Comparison of ENCODE assay signal across 8 cellular contexts in the genomic region with DNA sequence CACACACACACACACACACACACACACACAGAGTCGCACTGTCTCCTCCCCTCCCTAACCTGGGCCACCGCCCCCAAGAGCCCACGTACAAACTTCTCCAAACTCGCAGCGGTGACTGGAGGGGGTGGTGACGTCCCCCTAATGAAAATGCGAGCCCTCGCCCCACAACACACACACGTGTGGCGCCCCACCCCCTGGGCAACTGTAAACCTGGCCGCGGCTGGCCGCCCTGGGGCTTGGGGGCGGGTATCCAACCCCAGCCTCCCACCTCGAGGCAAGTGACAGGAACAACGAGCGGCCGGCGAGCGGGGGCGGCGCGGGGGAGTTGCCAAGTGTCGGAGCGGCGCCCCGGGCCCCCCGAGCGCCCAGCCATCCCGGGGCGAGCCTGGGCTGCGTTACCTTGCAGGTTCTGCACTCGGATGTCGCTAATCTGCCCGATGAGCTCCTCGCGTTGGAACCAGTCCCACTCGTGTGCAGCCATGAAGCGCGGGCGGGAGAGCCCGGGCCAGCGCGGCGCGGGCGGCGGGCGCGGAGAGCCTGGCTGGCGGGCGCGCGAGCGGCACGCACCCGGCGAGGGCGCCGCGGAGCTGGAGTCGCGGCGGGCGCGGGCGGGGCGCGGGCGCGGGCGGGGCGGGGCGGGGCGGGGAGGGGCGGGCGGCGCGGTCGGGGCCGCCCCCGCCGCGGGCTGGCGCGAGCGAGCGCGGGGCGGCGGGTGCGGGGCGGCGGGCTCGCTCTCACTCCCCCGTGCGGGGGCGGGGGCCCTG.
DNase-seq lines count a peak whose midpoint lies in the region; ATAC-seq and TF ChIP-seq lines count a peak whose summit lies in the region.

A gene with protein sequence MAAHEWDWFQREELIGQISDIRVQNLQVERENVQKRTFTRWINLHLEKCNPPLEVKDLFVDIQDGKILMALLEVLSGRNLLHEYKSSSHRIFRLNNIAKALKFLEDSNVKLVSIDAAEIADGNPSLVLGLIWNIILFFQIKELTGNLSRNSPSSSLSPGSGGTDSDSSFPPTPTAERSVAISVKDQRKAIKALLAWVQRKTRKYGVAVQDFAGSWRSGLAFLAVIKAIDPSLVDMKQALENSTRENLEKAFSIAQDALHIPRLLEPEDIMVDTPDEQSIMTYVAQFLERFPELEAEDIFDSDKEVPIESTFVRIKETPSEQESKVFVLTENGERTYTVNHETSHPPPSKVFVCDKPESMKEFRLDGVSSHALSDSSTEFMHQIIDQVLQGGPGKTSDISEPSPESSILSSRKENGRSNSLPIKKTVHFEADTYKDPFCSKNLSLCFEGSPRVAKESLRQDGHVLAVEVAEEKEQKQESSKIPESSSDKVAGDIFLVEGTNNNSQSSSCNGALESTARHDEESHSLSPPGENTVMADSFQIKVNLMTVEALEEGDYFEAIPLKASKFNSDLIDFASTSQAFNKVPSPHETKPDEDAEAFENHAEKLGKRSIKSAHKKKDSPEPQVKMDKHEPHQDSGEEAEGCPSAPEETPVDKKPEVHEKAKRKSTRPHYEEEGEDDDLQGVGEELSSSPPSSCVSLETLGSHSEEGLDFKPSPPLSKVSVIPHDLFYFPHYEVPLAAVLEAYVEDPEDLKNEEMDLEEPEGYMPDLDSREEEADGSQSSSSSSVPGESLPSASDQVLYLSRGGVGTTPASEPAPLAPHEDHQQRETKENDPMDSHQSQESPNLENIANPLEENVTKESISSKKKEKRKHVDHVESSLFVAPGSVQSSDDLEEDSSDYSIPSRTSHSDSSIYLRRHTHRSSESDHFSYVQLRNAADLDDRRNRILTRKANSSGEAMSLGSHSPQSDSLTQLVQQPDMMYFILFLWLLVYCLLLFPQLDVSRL (minus strand): TSS at position 597 of the 764 bp plus-strand sequence. CDS start 116 bp downstream, at position 481.

- no peaks in the 10 kb centered on the region for H3K27me3 ChIP-seq in layer of hippocampus (ENCODE audit: control insufficient read depth, insufficient read depth, low read length)

- ATAC-seq in HG03354 (IDR thresholded peaks at IDR 0.05; ENCODE audit: poor library complexity, severe bottlenecking, unreplicated experiment): peak; percentile 54
- no peak for ATAC-seq in GM21367 (IDR thresholded peaks at IDR 0.05; ENCODE audit: unreplicated experiment)

- H3K4me3 ChIP-seq in cardiac fibroblast (replicated peaks in 1 of 2; ENCODE audit: low read depth in 2 of 2, low read length in 2 of 2): peak within 1 kb of the TSS; percentile 51 to 71

- TF ChIP-seq CTCF in cardiac fibroblast (IDR thresholded peaks at IDR 0.05; ENCODE audit: low read depth, low read length): no peak

- peak within 1 kb of the TSS; percentile 93 for H3K27ac ChIP-seq in layer of hippocampus (ENCODE audit: low read depth, low read length)

- DNase-seq in NCI-H2107 (lab: John Stamatoyannopoulos, UW) (peak; percentile 32), NCI-H2107 treated with DMSO at 0.1 percent for 48 hours (lab: John Stamatoyannopoulos, UW; ENCODE audit: unreplicated experiment) (no peak), T follicular helper cell (ENCODE audit: low read depth) (peak; percentile 5), cardiac fibroblast (ENCODE audit: low read depth in 2 of 2) (peak; percentile 25 to 28)
- peak; percentile 23 for DNase-seq in stimulated activated CD4-positive, alpha-beta T cell treated with anti-CD3 and anti-CD28 coated beads, Interleukin-4, amount 100 ng/mL, for 24 hours
